In genomic region chr13:111328111-111328802, GRCh38 we compare ENCODE assay signal across 12 cellular contexts. TPM values are rescaled to one million over a fixed set of nuclear protein-coding genes. Genes with fewer than 3 reads are reported as not detected.
"Had no signal": no experiment of that assay in that cellular context is flagged by ENCODE, and none has a peak within 500 bp of the region (broad histone marks: within the 10 kb centered on the region; RNA-seq: fewer than 3 reads in every experiment).

No MANE protein-coding gene starts in this region.

- H3K27me3 ChIP-seq: sigmoid colon, uterus had no signal

- H3K36me3 ChIP-seq: left ventricle myocardium inferior, sigmoid colon, uterus had no signal

- H3K27ac ChIP-seq: left ventricle myocardium inferior, sigmoid colon, uterus had no signal

- H3K4me1 ChIP-seq: left ventricle myocardium inferior, sigmoid colon, uterus had no signal

- ATAC-seq: activated T-cell treated with anti-CD3 and anti-CD28 coated beads, Interleukin-2, amount 50 U/mL, for 4 hours; stimulated activated memory B cell treated with anti-CD40 and anti-IgM and Interleukin-4, amounts not matched to agents 10 μg/mL and 1 μg/mL and 100 μg/mL, for 72 hours had no signal

- H3K4me3 ChIP-seq: left ventricle myocardium inferior, sigmoid colon, uterus had no signal

- DNase-seq: activated B cell treated with CpG ODN at 0.5 μM for 24 hours; activated CD4-positive, alpha-beta T cell treated with anti-CD3 and anti-CD28 coated beads, Interleukin-2, amount 10 ng/mL, durations not matched to agents 7 days and 5 days; activated gamma-delta T cell; activated T-cell treated with anti-CD3 and anti-CD28 coated beads, Interleukin-2, amount 50 U/mL, for 4 hours; left ventricle myocardium inferior; mesendoderm; occipital lobe; sigmoid colon; stimulated activated CD4-positive, alpha-beta T cell treated with anti-CD3 and anti-CD28 coated beads, Interleukin-1b, Interleukin-23, amount 100 ng/mL, for 48 hours; uterus had no signal

- H3K9me3 ChIP-seq: left ventricle myocardium inferior, sigmoid colon, uterus had no signal

RNA-seq across cellular contexts. Expression of gene TEX29, which starts 7.8 kb away (rescaled TPM):
- total RNA-seq: left ventricle myocardium inferior, occipital lobe, pulmonary artery endothelial cell had no signal
